Comparison of ENCODE assay signal across 9 cellular contexts in genomic region chr11:55707029-55707428, GRCh38. TPM values are rescaled to one million over a fixed set of nuclear protein-coding genes. Genes with fewer than 3 reads are reported as not detected.
A peak's percentile ranks its signal among the peaks of the same experiment; 100 is the strongest.
DNase-seq lines count a peak whose midpoint lies in the region; ATAC-seq and TF ChIP-seq lines count a peak whose summit lies in the region.
"Had no signal": no experiment of that assay in that cellular context is flagged by ENCODE, and none has a peak within 500 bp of the region (broad histone marks: within the 10 kb centered on the region; RNA-seq: fewer than 3 reads in every experiment).

No MANE protein-coding gene starts in this region.

- H4K20me1 ChIP-seq in SK-N-SH (ENCODE audit: insufficient read depth) = no peaks in the 10 kb centered on the region

- no peaks in the 10 kb centered on the region for H3F3A ChIP-seq in SK-N-SH (replicated peaks; ENCODE audit: insufficient read depth)

- H3K36me3 ChIP-seq in SK-N-SH (replicated peaks in 1 of 2; ENCODE audit: control insufficient read depth in 1 of 2, insufficient read depth in 2 of 2, low read length in 1 of 2) (no peaks in the 10 kb centered on the region), liver (ENCODE audit: control insufficient read depth in 4 of 4, insufficient read depth in 3 of 4, low read depth in 1 of 4, low read length in 3 of 4) (no peaks in the 10 kb centered on the region)

- no peaks in the 10 kb centered on the region for H3K27me3 ChIP-seq in SK-N-SH (ENCODE audit: insufficient read depth)
- no peaks in the 10 kb centered on the region for H3K27me3 ChIP-seq in liver (ENCODE audit: control insufficient read depth in 4 of 4, insufficient read depth in 4 of 4, low read length in 3 of 4)

- no peaks in the 10 kb centered on the region for H3K4me1 ChIP-seq in SK-N-SH (ENCODE audit: control insufficient read depth in 1 of 2, insufficient read depth in 2 of 2, low read depth in 1 of 2, low read length in 1 of 2)
- H3K4me1 ChIP-seq in liver (ENCODE audit: control insufficient read depth in 4 of 4, insufficient read depth in 4 of 4, low read length in 3 of 4) = no peaks in the 10 kb centered on the region

- no peak overlapping the region for H2AFZ ChIP-seq in SK-N-SH (ENCODE audit: low read depth)

- no peaks in the 10 kb centered on the region for H3K9me2 ChIP-seq in SK-N-SH

- peak; percentile 16 for DNase-seq in SK-N-SH
- no peak for DNase-seq in NCI-H2227 (lab: John Stamatoyannopoulos, UW; ENCODE audit: unreplicated experiment)
- no peak for DNase-seq in nucleus accumbens (lab: John Stamatoyannopoulos, UW)

- H3K9me3 ChIP-seq in SK-N-SH (no peaks in the 10 kb centered on the region), liver (ENCODE audit: control insufficient read depth in 4 of 4, low read length in 3 of 4) (no peaks in the 10 kb centered on the region)

- H3K27ac ChIP-seq in SK-N-SH (ENCODE audit: low read depth in 2 of 2, low read length in 1 of 2) (no peak overlapping the region), VCaP (no peak overlapping the region), liver (ENCODE audit: low read depth in 1 of 2, low read length in 2 of 2) (no peak overlapping the region)

- no peak overlapping the region for H3K9ac ChIP-seq in SK-N-SH
- no peak overlapping the region for H3K9ac ChIP-seq in liver (ENCODE audit: low read depth in 1 of 2, low read length in 2 of 2)

- no peak overlapping the region for H3K4me2 ChIP-seq in SK-N-SH

- TF ChIP-seq CTCF in SK-N-SH (IDR thresholded peaks at IDR 0.05) (peak; percentile 81), LNCAP (IDR thresholded peaks at IDR 0.05) (peak; percentile 73), VCaP (conservative IDR thresholded peaks at IDR 0.05) (peak; percentile 86), liver (IDR thresholded peaks at IDR 0.05; ENCODE audit: low read depth, low read length, missing input control) (peak; percentile 59)

- CTCF ChIA-PET in SK-N-SH (lab: Yijun Ruan, JAX) = interaction anchor here (0.6 to 2.5 kb wide), 5 partner anchors 9 to 36 kb away, joined by 3 to 11 read pairs (median 3); a partner anchor contains a TSS

- no peaks in the 10 kb centered on the region for H3K79me2 ChIP-seq in SK-N-SH (ENCODE audit: insufficient read depth)

- TF ChIP-seq EP300 in SK-N-SH (IDR thresholded peaks at IDR 0.05; ENCODE audit: borderline replicate concordance in 1 of 2, low read depth in 1 of 2, low read length in 1 of 2) = no peak

- ATAC-seq in SK-N-SH treated with all-trans-retinoic acid at 6 μM for 48 hours (no peak), HG03159 (IDR thresholded peaks at IDR 0.05; ENCODE audit: unreplicated experiment) (no peak)
- ATAC-seq: activated T-cell treated with anti-CD3 and anti-CD28 coated beads, Interleukin-2, amount 50 U/mL, for 72 hours had no signal

- peak; percentile 68 for TF ChIP-seq RAD21 in SK-N-SH (IDR thresholded peaks at IDR 0.05; ENCODE audit: low read length)
- TF ChIP-seq RAD21 in liver (IDR thresholded peaks at IDR 0.05) = peak; percentile 69 to 73

- POLR2A ChIA-PET in SK-N-SH (lab: Yijun Ruan, JAX) = no interaction called here

- H3K4me3 ChIP-seq in SK-N-SH (ENCODE audit: low read depth in 2 of 2, low read length in 1 of 2) (no peak overlapping the region), liver (ENCODE audit: low read depth in 1 of 3, low read length in 3 of 3) (no peak overlapping the region)

TF ChIP-seq in SK-N-SH, 30 proteins besides CTCF, POLR2A, EP300 and RAD21:
- TF ChIP-seq SMC3 (IDR thresholded peaks at IDR 0.05; ENCODE audit: low read depth, low read length) (peak; percentile 25; the same call in 1 of the 2 replicates), IRF3 (IDR thresholded peaks at IDR 0.05; ENCODE audit: low read depth, low read length) (no peak)

TF ChIP-seq in SK-N-SH treated with all-trans-retinoic acid at 6 μM for 48 hours, 23 proteins besides CTCF, POLR2A, EP300 and RAD21:
- TF ChIP-seq ZNF8 (CRISPR knock-in tag; IDR thresholded peaks at IDR 0.05) = no peak

TF ChIP-seq in liver, 16 proteins besides CTCF, POLR2A, EP300 and RAD21:
- TF ChIP-seq HNF4G (IDR thresholded peaks at IDR 0.05) (no peak), RXRA (IDR thresholded peaks at IDR 0.05) (no peak), JUND (IDR thresholded peaks at IDR 0.05) (no peak), GABPA (IDR thresholded peaks at IDR 0.05 in 1 of 2, conservative IDR thresholded peaks at IDR 0.05 in 1 of 2) (no peak), ATF3 (IDR thresholded peaks at IDR 0.05) (no peak), FOXA1 (IDR thresholded peaks at IDR 0.05) (no peak), SP1 (IDR thresholded peaks at IDR 0.05) (no peak), HNF4A (conservative IDR thresholded peaks at IDR 0.05) (no peak), MAX (IDR thresholded peaks at IDR 0.05) (no peak), FOXA2 (IDR thresholded peaks at IDR 0.05) (no peak), YY1 (IDR thresholded peaks at IDR 0.05) (no peak), ZBTB33 (IDR thresholded peaks at IDR 0.05) (no peak), NR2F2 (IDR thresholded peaks at IDR 0.05) (no peak), REST (IDR thresholded peaks at IDR 0.05) (no peak), TAF1 (conservative IDR thresholded peaks at IDR 0.05) (no peak), EGR1 (IDR thresholded peaks at IDR 0.05; ENCODE audit: low read depth in 2 of 2) (no peak)

RNA-seq across cellular contexts. Expression of gene OR4C6, which starts 45.0 kb away (rescaled TPM):
- polyA plus RNA-seq in SK-N-SH (2012; rRNA removed) (not detected in 2 replicates), liver (not detected)
- polyA plus RNA-seq in SK-N-SH (2012; cell fraction: cytosol; rRNA removed) = not detected in 2 replicates
- not detected in 2 replicates for polyA plus RNA-seq in SK-N-SH (2012; cell fraction: nucleus; rRNA removed)
- not detected for total RNA-seq in liver
- total RNA-seq: activated T-cell treated with anti-CD3 and anti-CD28 coated beads, Interleukin-2, amount 50 U/mL, for 72 hours had no signal

RNA-seq across cellular contexts. Expression of gene OR4S2, which starts 58.9 kb away (rescaled TPM):
- not detected in 2 replicates for polyA plus RNA-seq in SK-N-SH (2012; rRNA removed)
- polyA plus RNA-seq in SK-N-SH (2012; cell fraction: cytosol; rRNA removed) = not detected in 2 replicates
- polyA plus RNA-seq in SK-N-SH (2012; cell fraction: nucleus; rRNA removed) = not detected in 2 replicates
- total RNA-seq in liver = not detected
- not detected for polyA plus RNA-seq in liver
- total RNA-seq: activated T-cell treated with anti-CD3 and anti-CD28 coated beads, Interleukin-2, amount 50 U/mL, for 72 hours had no signal
